1 cellular context compared by ENCODE assay signal in the genomic region with DNA sequence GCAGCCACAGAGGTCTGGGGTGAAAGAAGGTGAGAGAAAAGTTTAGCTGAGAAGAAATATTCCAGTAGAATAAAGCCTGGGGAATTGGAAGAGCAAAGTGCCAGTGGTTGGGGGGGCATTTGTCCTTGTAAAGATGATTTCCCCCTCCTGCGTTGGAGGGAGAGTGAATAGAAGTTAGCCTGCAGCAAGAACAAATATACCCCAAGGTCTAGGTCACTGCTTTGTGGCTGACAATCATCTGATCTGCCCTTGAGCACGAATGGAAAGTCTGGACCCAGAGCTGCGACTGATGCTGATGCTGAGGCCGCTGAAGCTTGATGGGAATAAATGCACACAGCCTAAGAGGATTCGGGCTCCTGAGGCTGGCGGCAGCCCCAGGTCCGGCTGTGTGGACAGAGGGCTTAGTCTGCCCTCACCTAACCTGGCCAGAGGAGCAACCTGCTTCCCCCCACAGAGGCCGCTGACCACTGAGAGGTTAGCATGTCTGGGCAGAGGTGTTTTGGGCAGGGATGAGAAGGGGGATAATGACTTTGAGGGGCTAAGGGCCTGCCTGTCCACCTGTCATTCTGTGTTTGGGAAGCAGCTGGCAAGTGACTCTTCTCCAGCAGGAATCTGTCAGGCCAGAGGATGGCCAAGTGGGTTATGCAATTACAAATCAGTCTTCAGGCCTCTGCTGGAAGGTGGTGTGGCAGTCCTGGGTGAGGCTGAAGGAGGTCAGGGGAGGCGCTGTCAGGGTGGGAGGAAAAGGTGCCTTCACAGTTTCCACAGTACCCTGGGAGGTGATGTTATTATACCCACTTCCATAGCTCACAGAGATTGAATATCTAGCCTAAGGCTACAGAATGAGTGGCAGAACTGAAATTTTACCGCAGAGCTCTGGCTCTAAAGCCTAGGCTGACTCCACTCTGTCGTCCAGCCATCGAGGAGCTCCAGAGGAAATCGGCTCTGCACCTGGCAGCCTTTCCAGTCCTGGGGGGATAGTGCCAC.
TF ChIP-seq lines count a peak whose summit lies in the region.

No MANE protein-coding gene starts in this region.

TF ChIP-seq in GM12891, 5 proteins besides CTCF, POLR2A, EP300 and RAD21:
- TF ChIP-seq SPI1 (IDR thresholded peaks at IDR 0.05; ENCODE audit: low read depth, low read length) (no peak), POLR2AphosphoS5 (IDR thresholded peaks at IDR 0.05; ENCODE audit: low read depth, low read length) (no peak), TAF1 (IDR thresholded peaks at IDR 0.05; ENCODE audit: low read depth, low read length) (no peak), PAX5 (IDR thresholded peaks at IDR 0.05; ENCODE audit: insufficient read depth, low read length, severe bottlenecking) (no peak), POU2F2 (IDR thresholded peaks at IDR 0.05; ENCODE audit: low read depth, low read length) (no peak)
